Comparison of ENCODE assay signal across 23 cellular contexts in genomic region chr1:2110191-2110737, GRCh38.
"Had no signal": no experiment of that assay in that cellular context is flagged by ENCODE, and none has a peak within 500 bp of the region (broad histone marks: within the 10 kb centered on the region; RNA-seq: fewer than 3 reads in every experiment).

No MANE protein-coding gene starts in this region.

- DNase-seq: activated CD4-positive, alpha-beta T cell treated with anti-CD3 and anti-CD28 coated beads for 4 hours; activated CD4-positive, alpha-beta T cell treated with anti-CD3 and anti-CD28 coated beads, Interleukin-2, amount 50 U/mL, for 48 hours; activated CD8-positive, alpha-beta memory T cell treated with anti-CD3 and anti-CD28 coated beads for 24 hours; activated effector memory CD4-positive, alpha-beta T cell treated with Interleukin-2 at 50 U/mL for 16 hours; activated naive CD4-positive, alpha-beta T cell treated with Interleukin-2 at 50 U/mL for 16 hours; anterior cingulate cortex; body of pancreas; cortex of kidney; foreskin keratinocyte; midbrain; stimulated activated CD4-positive, alpha-beta T cell treated with anti-CD3 and anti-CD28 coated beads, Interleukin-2, amount 100 ng/mL, for 48 hours; stimulated activated naive CD8-positive, alpha-beta T cell treated with anti-CD3 and anti-CD28 coated beads, Interleukin-15, Interleukin-2, amounts not matched to agents 100 U/mL and 50 U/mL, for 24 hours; T-cell; testis; transverse colon had no signal

- H3K4me3 Mint-ChIP-seq: activated naive CD8-positive, alpha-beta T cell; memory B cell; naive thymus-derived CD4-positive, alpha-beta T cell; neural progenitor cell; T-cell; T-helper 2 cell treated with Interferon-gamma antibody and Interleukin-4, amounts not matched to agents 5 μg/mL and 100 μg/mL, for 36 hours had no signal

- H3K36me3 Mint-ChIP-seq: activated naive CD8-positive, alpha-beta T cell; neural progenitor cell; T-cell had no signal

- H3K27me3 Mint-ChIP-seq: activated naive CD8-positive, alpha-beta T cell; memory B cell; naive thymus-derived CD4-positive, alpha-beta T cell; T-cell had no signal

- H3K9me3 Mint-ChIP-seq: memory B cell; naive thymus-derived CD4-positive, alpha-beta T cell; neural progenitor cell; T-cell; T-helper 2 cell treated with Interferon-gamma antibody and Interleukin-4, amounts not matched to agents 5 μg/mL and 100 μg/mL, for 36 hours had no signal

- H3K27ac Mint-ChIP-seq: activated naive CD8-positive, alpha-beta T cell; naive thymus-derived CD4-positive, alpha-beta T cell; neural progenitor cell; T-cell; T-helper 2 cell treated with Interferon-gamma antibody and Interleukin-4, amounts not matched to agents 5 μg/mL and 100 μg/mL, for 36 hours had no signal

- H3K36me3 ChIP-seq: esophagus muscularis mucosa, neural progenitor cell, right lobe of liver, transverse colon had no signal

- H3K4me3 ChIP-seq: body of pancreas, esophagus muscularis mucosa, neural progenitor cell, right lobe of liver, testis, transverse colon had no signal

- ATAC-seq: body of pancreas; foreskin keratinocyte; naive thymus-derived CD4-positive, alpha-beta T cell; right lobe of liver; stimulated activated naive CD8-positive, alpha-beta T cell treated with anti-CD3 and anti-CD28 coated beads, Interleukin-15, Interleukin-2, amounts not matched to agents 100 U/mL and 50 U/mL, for 24 hours; T-cell had no signal

- H3K9me3 ChIP-seq: body of pancreas, esophagus muscularis mucosa, right lobe of liver, testis, transverse colon had no signal

- H3K27ac ChIP-seq: body of pancreas, esophagus muscularis mucosa, foreskin keratinocyte, neural progenitor cell, right lobe of liver, testis, transverse colon, VCaP had no signal

- H3K27me3 ChIP-seq: body of pancreas, foreskin keratinocyte, neural progenitor cell, right lobe of liver, testis, transverse colon had no signal

- H3K4me1 ChIP-seq: esophagus muscularis mucosa, foreskin keratinocyte, testis, transverse colon had no signal
